In the genomic region with DNA sequence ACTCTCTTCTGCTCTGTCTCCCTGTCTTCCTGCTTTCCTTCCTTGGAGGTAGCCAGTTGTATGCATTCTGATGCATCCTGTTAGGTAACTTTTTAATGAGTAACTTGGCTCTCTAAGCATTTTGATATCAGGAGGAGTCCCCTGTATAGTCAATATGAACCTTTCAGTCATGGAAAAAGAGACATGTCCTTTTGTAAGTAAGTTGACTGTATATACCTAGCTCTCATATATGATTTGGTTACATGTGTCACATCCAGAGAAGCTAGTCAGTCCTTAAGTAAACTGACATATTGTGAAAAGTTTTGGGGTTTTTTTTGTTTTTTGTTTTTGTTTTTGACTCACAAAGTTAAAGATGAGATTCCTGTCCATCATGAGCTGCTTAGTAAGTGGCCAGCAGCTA, we compare ENCODE assay signal across 1 cellular context.
TF ChIP-seq lines count a peak whose summit lies in the region.

No MANE protein-coding gene starts in this region.

TF ChIP-seq in endothelial cell of umbilical vein, 7 proteins besides CTCF, POLR2A, EP300 and RAD21:
- TF ChIP-seq POLR2AphosphoS5 (IDR thresholded peaks at IDR 0.05; ENCODE audit: insufficient read depth, low read depth, low read length), result no peak
- TF ChIP-seq MYC (IDR thresholded peaks at IDR 0.05; ENCODE audit: low read depth, low read length), result no peak
- no peak for TF ChIP-seq JUN (IDR thresholded peaks at IDR 0.05; ENCODE audit: borderline replicate concordance, insufficient read depth, insufficient read length, low read depth)
- no peak for TF ChIP-seq EZH2 (IDR thresholded peaks at IDR 0.05; ENCODE audit: borderline replicate concordance, low read depth, low read length, severe bottlenecking)
